In the genomic region with DNA sequence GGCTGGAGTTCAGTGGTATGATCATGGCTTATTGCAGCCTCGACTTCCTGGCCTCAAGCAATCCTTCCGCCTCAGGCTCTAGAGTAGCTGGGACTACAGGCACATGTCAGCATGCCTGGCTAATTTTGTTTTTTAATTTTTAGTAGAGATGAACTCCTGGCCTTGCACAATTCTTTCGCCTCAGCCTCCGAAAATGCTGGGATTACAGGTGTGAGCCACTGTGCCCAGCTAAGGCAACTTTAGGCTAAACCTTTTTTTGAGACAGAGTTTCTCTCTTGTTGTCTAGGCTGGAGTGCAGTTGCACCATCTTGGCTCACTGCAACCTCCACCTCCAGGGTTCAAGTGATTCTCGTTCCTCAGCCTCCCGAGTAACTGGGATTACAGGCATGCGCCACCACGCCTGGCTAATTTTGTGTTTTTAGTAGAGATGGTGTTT, we compare ENCODE assay signal across 8 cellular contexts. TPM values are rescaled to one million over a fixed set of nuclear protein-coding genes. Genes with fewer than 3 reads are reported as not detected.
DNase-seq lines count a peak whose midpoint lies in the region; ATAC-seq and TF ChIP-seq lines count a peak whose summit lies in the region.
"Not testable (repeated sequence)": the region's sequence is repeated elsewhere in the genome, so short reads cannot be mapped to it uniquely, and the experiment has no call there.

No MANE protein-coding gene starts in this region.

- TF ChIP-seq POLR2A in GM19193 (IDR thresholded peaks at IDR 0.05; ENCODE audit: extremely low read depth, insufficient read depth, insufficient read length) (peak; percentile 42), transverse colon (IDR thresholded peaks at IDR 0.05) (peak; percentile 20)

- TF ChIP-seq CTCF in CD14-positive monocyte (IDR thresholded peaks at IDR 0.05); colonic mucosa (IDR thresholded peaks at IDR 0.05); natural killer cell (IDR thresholded peaks at IDR 0.05); transverse colon (IDR thresholded peaks at IDR 0.05): not testable (repeated sequence)

- H3K9me3 ChIP-seq in Karpas-422 (ENCODE audit: low read length); colonic mucosa; transverse colon: not testable (repeated sequence)

- intact Hi-C loops in CD14-positive monocyte (cut with micrococcal nuclease) (loop anchor here (5.0 to 10.0 kb wide), 3 partner anchors 183 to 735 kb away; partner anchors contain the start of gene EIF3J (in 1 of the 2)), colonic mucosa (cut with DNase I) (loop anchor here (10.0 kb wide), 1 partner anchor 925 kb away; the partner anchor contains the start of gene SERF2), natural killer cell (cut with micrococcal nuclease) (loop anchor here (1.0 to 10.0 kb wide), 2 partner anchors 9 to 865 kb away; partner anchors contain the start of genes B2M, BLOC1S6 and PATL2)
- intact Hi-C loops in activated CD4-positive, alpha-beta T cell treated with anti-CD3 and anti-CD28 coated beads, Interleukin-2, amount 10 ng/mL, durations not matched to agents 24 days and 14 days (cut with micrococcal nuclease) = loop anchor here (1.0 to 10.0 kb wide), 4 partner anchors 8 to 895 kb away; partner anchors contain the start of genes B2M, MFAP1, PATL2 and WDR76
- intact Hi-C loops in transverse colon (cut with DNase I; ENCODE audit: low total_unique reads) = not testable (repeated sequence)

- not testable (repeated sequence) for H3K4me3 ChIP-seq in Karpas-422 (ENCODE audit: low read length); colonic mucosa; transverse colon

- ATAC-seq in activated T-helper 17 cell treated with anti-CD3 and anti-CD28 coated beads, Interleukin-2, amount 50 U/mL, for 72 hours (replicated peaks); natural killer cell: not testable (repeated sequence)

- H3K36me3 ChIP-seq in Karpas-422 (ENCODE audit: insufficient read depth, low read length) (peaks cover 39% of the 10 kb centered on the region), colonic mucosa (peaks cover 35% of the 10 kb centered on the region), transverse colon (peaks cover 0 to 42% (median 16%) of the 10 kb centered on the region in 4 donors)

- H3K27ac ChIP-seq in Karpas-422 (ENCODE audit: low read length) (peak overlapping the region; percentile 75), colonic mucosa (peak overlapping the region; percentile 54), transverse colon (peak overlapping the region; percentile 27 to 51 (median 40))

- H3K36me3 Mint-ChIP-seq in CD14-positive monocyte (peaks cover 46 to 47% of the 10 kb centered on the region in 2 donors), natural killer cell (peaks cover 45% of the 10 kb centered on the region)
- peaks cover 55% of the 10 kb centered on the region for H3K36me3 Mint-ChIP-seq in activated CD4-positive, alpha-beta T cell treated with anti-CD3 and anti-CD28 coated beads, Interleukin-2, amount 10 ng/mL, durations not matched to agents 24 days and 14 days (ENCODE audit: low read depth)
- peaks cover 58% of the 10 kb centered on the region for H3K36me3 Mint-ChIP-seq in activated T-helper 17 cell treated with anti-CD3 and anti-CD28 coated beads, Interleukin-2, amount 50 U/mL, for 72 hours (ENCODE audit: low read depth)

- in situ Hi-C loops in transverse colon (cut with MboI; ENCODE audit: low pct_ligation_motif_present in 1 of 4, low pct_unique_long_range_greater_than_20kb in 1 of 4, low sequenced_read_pairs in 3 of 4) = not testable (repeated sequence)

- H3K79me2 ChIP-seq in Karpas-422 (ENCODE audit: low read length) = not testable (repeated sequence)

- not testable (repeated sequence) for H2AFZ ChIP-seq in Karpas-422 (ENCODE audit: low read length)

- H3K4me1 Mint-ChIP-seq in CD14-positive monocyte = peaks cover 84% of the 10 kb centered on the region
- peaks cover 78% of the 10 kb centered on the region for H3K4me1 Mint-ChIP-seq in activated CD4-positive, alpha-beta T cell treated with anti-CD3 and anti-CD28 coated beads, Interleukin-2, amount 10 ng/mL, durations not matched to agents 24 days and 14 days
- H3K4me1 Mint-ChIP-seq in activated T-helper 17 cell treated with anti-CD3 and anti-CD28 coated beads, Interleukin-2, amount 50 U/mL, for 72 hours = peaks cover 66% of the 10 kb centered on the region
- peaks cover 82 to 89% of the 10 kb centered on the region in 2 donors for H3K4me1 Mint-ChIP-seq in natural killer cell

- 63 to 82% methylated on average over 2 to 8 of the region's 8 CpGs for WGBS in transverse colon (ENCODE audit: low coverage in 1 of 2), 2 donors

- not testable (repeated sequence) for H3K4me3 Mint-ChIP-seq in CD14-positive monocyte; activated CD4-positive, alpha-beta T cell treated with anti-CD3 and anti-CD28 coated beads, Interleukin-2, amount 10 ng/mL, durations not matched to agents 24 days and 14 days
- peak overlapping the region; percentile 89 for H3K4me3 Mint-ChIP-seq in activated T-helper 17 cell treated with anti-CD3 and anti-CD28 coated beads, Interleukin-2, amount 50 U/mL, for 72 hours
- H3K4me3 Mint-ChIP-seq in natural killer cell = peak overlapping the region; percentile 80

- H3K9me2 ChIP-seq in Karpas-422 (replicated peaks; ENCODE audit: insufficient read depth, low read length) = not testable (repeated sequence)

- not testable (repeated sequence) for H3K9me3 Mint-ChIP-seq in CD14-positive monocyte; activated CD4-positive, alpha-beta T cell treated with anti-CD3 and anti-CD28 coated beads, Interleukin-2, amount 10 ng/mL, durations not matched to agents 24 days and 14 days; activated T-helper 17 cell treated with anti-CD3 and anti-CD28 coated beads, Interleukin-2, amount 50 U/mL, for 72 hours; natural killer cell

- DNase-seq in CD14-positive monocyte (ENCODE audit: low spot score); Karpas-422; activated CD4-positive, alpha-beta T cell treated with anti-CD3 and anti-CD28 coated beads, Interleukin-2, amount 10 ng/mL, durations not matched to agents 24 days and 14 days; colonic mucosa; natural killer cell; transverse colon: not testable (repeated sequence)

- H3K27me3 Mint-ChIP-seq in CD14-positive monocyte (ENCODE audit: low read depth in 3 of 3); activated CD4-positive, alpha-beta T cell treated with anti-CD3 and anti-CD28 coated beads, Interleukin-2, amount 10 ng/mL, durations not matched to agents 24 days and 14 days; activated T-helper 17 cell treated with anti-CD3 and anti-CD28 coated beads, Interleukin-2, amount 50 U/mL, for 72 hours; natural killer cell (ENCODE audit: low read depth in 2 of 2): not testable (repeated sequence)

- TF ChIP-seq EP300 in transverse colon (IDR thresholded peaks at IDR 0.05; ENCODE audit: low read depth) = not testable (repeated sequence)

- H4K20me1 ChIP-seq in Karpas-422 (ENCODE audit: insufficient read depth, low read depth, low read length) = not testable (repeated sequence)

- not testable (repeated sequence) for H3K27me3 ChIP-seq in Karpas-422 (ENCODE audit: low read length); colonic mucosa; transverse colon

- H3K9ac ChIP-seq in Karpas-422 (ENCODE audit: low read length); colonic mucosa (ENCODE audit: low read depth in 2 of 2, low read length in 2 of 2): not testable (repeated sequence)

- not testable (repeated sequence) for H3K4me2 ChIP-seq in Karpas-422 (ENCODE audit: low read depth, low read length, poor library complexity, severe bottlenecking)

- H3K27ac Mint-ChIP-seq in CD14-positive monocyte (peak overlapping the region; percentile 63 to 99 (median 87)), natural killer cell (peak overlapping the region; percentile 92 to 100)
- peak overlapping the region; percentile 97 for H3K27ac Mint-ChIP-seq in activated CD4-positive, alpha-beta T cell treated with anti-CD3 and anti-CD28 coated beads, Interleukin-2, amount 10 ng/mL, durations not matched to agents 24 days and 14 days
- peak overlapping the region; percentile 84 for H3K27ac Mint-ChIP-seq in activated T-helper 17 cell treated with anti-CD3 and anti-CD28 coated beads, Interleukin-2, amount 50 U/mL, for 72 hours

- H3K4me1 ChIP-seq in Karpas-422 (ENCODE audit: low read length) (peaks cover 71% of the 10 kb centered on the region), colonic mucosa (peaks cover 11% of the 10 kb centered on the region), transverse colon (peaks cover 0 to 54% (median 0%) of the 10 kb centered on the region in 4 donors)

RNA-seq across cellular contexts. Expression of gene B2M, which starts 8.7 kb away (rescaled TPM):
- polyA plus RNA-seq in CD14-positive monocyte = over 10,000 TPM; 28,259 to 28,278 TPM
- 2,186 and 3,959 TPM in 2 replicates for total RNA-seq in Karpas-422 (2014; rRNA removed; shearing (Covaris generic); ENCODE audit: low replicate concordance)
- 4,380 and 4,481 TPM in 2 replicates for total RNA-seq in activated CD4-positive, alpha-beta T cell treated with anti-CD3 and anti-CD28 coated beads, Interleukin-2, amount 10 ng/mL, durations not matched to agents 24 days and 14 days
- 1,000 to 10,000 TPM; 4,659 to 6,253 TPM for total RNA-seq in activated T-helper 17 cell treated with anti-CD3 and anti-CD28 coated beads, Interleukin-2, amount 50 U/mL, for 72 hours
- total RNA-seq in colonic mucosa (1,000 to 10,000 TPM; 1,783 to 5,339 TPM), natural killer cell (1,000 to 10,000 TPM; 7,484 to 8,893 (median 7,665) TPM), transverse colon (1,000 to 10,000 TPM; 1,352 to 7,131 (median 5,706) TPM)

RNA-seq across cellular contexts. Expression of gene PATL2, which starts 8.9 kb away (rescaled TPM):
- polyA plus RNA-seq in CD14-positive monocyte = 1 to 10 TPM; 1.8 to 1.9 TPM
- total RNA-seq in Karpas-422 (2014; rRNA removed; shearing (Covaris generic); ENCODE audit: low replicate concordance) = 1.0 and 5.0 TPM in 2 replicates
- total RNA-seq in activated CD4-positive, alpha-beta T cell treated with anti-CD3 and anti-CD28 coated beads, Interleukin-2, amount 10 ng/mL, durations not matched to agents 24 days and 14 days = 10.9 and 13.5 TPM in 2 replicates
- total RNA-seq in activated T-helper 17 cell treated with anti-CD3 and anti-CD28 coated beads, Interleukin-2, amount 50 U/mL, for 72 hours = 10 to 100 TPM in 1 of 2 donors, 1 to 10 TPM in 1; 7.9 to 38.5 TPM
- total RNA-seq in colonic mucosa = 1 to 10 TPM; 1.2 to 2.6 TPM
- total RNA-seq in natural killer cell = 100 to 1,000 TPM; 101 to 145 (median 112) TPM
- 10 to 100 TPM in 1 of 4 donors, 1 to 10 TPM in 3; 3.0 to 40.0 (median 4.4) TPM for total RNA-seq in transverse colon

RNA-seq across cellular contexts. Expression of gene TRIM69, which starts 16.3 kb away (rescaled TPM):
- polyA plus RNA-seq in CD14-positive monocyte = 10 to 100 TPM; 15.8 to 18.2 TPM
- 22.7 and 26.0 TPM in 2 replicates for total RNA-seq in Karpas-422 (2014; rRNA removed; shearing (Covaris generic); ENCODE audit: low replicate concordance)
- 38.6 and 42.7 TPM in 2 replicates for total RNA-seq in activated CD4-positive, alpha-beta T cell treated with anti-CD3 and anti-CD28 coated beads, Interleukin-2, amount 10 ng/mL, durations not matched to agents 24 days and 14 days
- 100 to 1,000 TPM in 1 of 2 donors, 10 to 100 TPM in 1; 40.3 to 100 TPM for total RNA-seq in activated T-helper 17 cell treated with anti-CD3 and anti-CD28 coated beads, Interleukin-2, amount 50 U/mL, for 72 hours
- 10 to 100 TPM; 17.1 to 23.3 TPM for total RNA-seq in colonic mucosa
- 10 to 100 TPM; 14.2 to 20.1 (median 16.3) TPM for total RNA-seq in natural killer cell
- total RNA-seq in transverse colon = 10 to 100 TPM in 3 of 4 donors, 1 to 10 TPM in 1; 5.6 to 17.3 (median 13.7) TPM

RNA-seq across cellular contexts. Expression of gene SPG11, which starts 56.6 kb away (rescaled TPM):
- 10 to 100 TPM; 26.4 to 50.4 TPM for polyA plus RNA-seq in CD14-positive monocyte
- 80.6 and 123 TPM in 2 replicates for total RNA-seq in Karpas-422 (2014; rRNA removed; shearing (Covaris generic); ENCODE audit: low replicate concordance)
- total RNA-seq in activated CD4-positive, alpha-beta T cell treated with anti-CD3 and anti-CD28 coated beads, Interleukin-2, amount 10 ng/mL, durations not matched to agents 24 days and 14 days = 67.2 and 68.0 TPM in 2 replicates
- total RNA-seq in activated T-helper 17 cell treated with anti-CD3 and anti-CD28 coated beads, Interleukin-2, amount 50 U/mL, for 72 hours = 10 to 100 TPM; 55.7 to 98.4 TPM
- total RNA-seq in colonic mucosa (10 to 100 TPM; 79.3 to 95.3 TPM), natural killer cell (100 to 1,000 TPM; 123 to 154 (median 153) TPM), transverse colon (100 to 1,000 TPM in 2 of 4 donors, 10 to 100 TPM in 2; 79.7 to 149 (median 103) TPM)
